12 cellular contexts compared by ENCODE assay signal in the genomic region with DNA sequence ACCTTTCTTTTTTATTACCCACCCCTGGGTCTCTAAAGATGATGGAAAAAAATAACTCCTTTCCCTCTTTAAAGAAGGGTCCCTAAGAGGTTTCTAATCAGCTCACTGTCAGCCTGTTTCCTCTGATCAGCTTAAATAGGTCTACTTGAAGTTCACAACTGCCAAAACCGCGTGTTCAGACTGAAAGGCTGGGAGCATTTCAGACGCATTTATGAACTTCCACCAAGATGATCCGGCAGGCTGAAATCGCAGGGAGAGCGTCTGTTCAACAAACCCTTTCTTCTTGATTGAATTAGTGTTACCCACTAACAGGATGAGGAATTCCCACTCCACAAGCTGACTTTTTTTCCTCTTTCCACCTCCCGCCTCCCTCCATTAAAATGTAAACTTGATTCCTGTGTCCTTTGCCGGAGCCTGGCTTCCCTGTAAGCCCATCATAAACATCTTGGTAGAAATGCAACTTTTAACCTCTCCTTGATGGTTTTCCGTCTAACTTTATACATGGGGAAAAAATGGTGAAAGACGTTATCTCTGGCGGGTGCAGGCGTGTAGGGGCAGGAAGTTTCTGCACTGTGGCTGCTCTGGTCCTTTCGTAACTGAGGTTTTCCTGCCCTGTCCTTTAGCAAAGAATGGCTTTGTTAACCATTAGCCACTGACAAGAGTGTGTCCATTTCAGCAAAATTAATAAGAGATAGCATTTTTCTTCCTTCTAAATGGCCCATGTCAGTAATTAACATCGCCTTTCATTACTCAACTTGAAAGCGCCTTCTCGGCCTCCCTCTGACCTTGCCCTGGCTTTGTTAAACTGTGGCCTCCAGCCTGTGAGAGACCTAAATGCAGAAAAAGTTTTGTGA.
DNase-seq lines count a peak whose midpoint lies in the region; ATAC-seq and TF ChIP-seq lines count a peak whose summit lies in the region.
"Had no signal": no experiment of that assay in that cellular context is flagged by ENCODE, and none has a peak within 500 bp of the region (broad histone marks: within the 10 kb centered on the region; RNA-seq: fewer than 3 reads in every experiment).

No MANE protein-coding gene starts in this region.

- H4K20me1 ChIP-seq in KMS-11 (ENCODE audit: insufficient read depth): no peaks in the 10 kb centered on the region

- POLR2A ChIA-PET in RWPE1 (lab: Yijun Ruan, JAX; ENCODE audit: low non-redundant PET): no interaction called here

- H3K27me3 Mint-ChIP-seq in CD14-positive monocyte (ENCODE audit: low read depth in 3 of 3): peaks cover 4 to 13% (median 12%) of the 10 kb centered on the region in 3 donors
- H3K27me3 Mint-ChIP-seq in activated T-helper 17 cell treated with anti-CD3 and anti-CD28 coated beads, Interleukin-2, amount 50 U/mL, for 72 hours: peaks cover 57% of the 10 kb centered on the region

- DNase-seq in CD14-positive monocyte (ENCODE audit: low spot score): no peak
- DNase-seq in epithelial cell of proximal tubule (ENCODE audit: low read depth): no peak
- no peak for DNase-seq in NCI-H2227 treated with DMSO at 0.1 percent for 48 hours (lab: John Stamatoyannopoulos, UW)
- no peak for DNase-seq in RWPE1 (ENCODE audit: low spot score)
- DNase-seq: activated CD4-positive, alpha-beta T cell treated with anti-CD3 and anti-CD28 coated beads for 4 hours; naive B cell; NCI-H1105 had no signal

- H3K9ac ChIP-seq in KMS-11: peak overlapping the region; percentile 72; the same call in 1 of the 2 replicates

- no peak overlapping the region for H3K27ac Mint-ChIP-seq in CD14-positive monocyte
- no peak overlapping the region for H3K27ac Mint-ChIP-seq in activated T-helper 17 cell treated with anti-CD3 and anti-CD28 coated beads, Interleukin-2, amount 50 U/mL, for 72 hours
- H3K27ac Mint-ChIP-seq: activated naive CD8-positive, alpha-beta T cell had no signal

- H3K4me2 ChIP-seq in KMS-11: peak overlapping the region; percentile 85

- TF ChIP-seq CTCF in CD14-positive monocyte (IDR thresholded peaks at IDR 0.05) (no peak), KMS-11 (conservative IDR thresholded peaks at IDR 0.05; ENCODE audit: low read depth, low read length) (no peak), epithelial cell of proximal tubule (conservative IDR thresholded peaks at IDR 0.05; ENCODE audit: low read depth, low read length) (no peak), RWPE1 (conservative IDR thresholded peaks at IDR 0.05; ENCODE audit: low read depth) (no peak)

- peaks cover 12% of the 10 kb centered on the region for H3K4me1 Mint-ChIP-seq in CD14-positive monocyte
- no peaks in the 10 kb centered on the region for H3K4me1 Mint-ChIP-seq in activated T-helper 17 cell treated with anti-CD3 and anti-CD28 coated beads, Interleukin-2, amount 50 U/mL, for 72 hours
- H3K4me1 Mint-ChIP-seq: naive B cell had no signal

- no peaks in the 10 kb centered on the region for H3K36me3 Mint-ChIP-seq in CD14-positive monocyte
- H3K36me3 Mint-ChIP-seq in activated T-helper 17 cell treated with anti-CD3 and anti-CD28 coated beads, Interleukin-2, amount 50 U/mL, for 72 hours (ENCODE audit: low read depth): no peaks in the 10 kb centered on the region
- H3K36me3 Mint-ChIP-seq: activated naive CD8-positive, alpha-beta T cell; naive B cell had no signal

- intact Hi-C loops in CD14-positive monocyte (cut with micrococcal nuclease): no loop called here

- no peaks in the 10 kb centered on the region for H3K79me2 ChIP-seq in KMS-11 (ENCODE audit: insufficient read depth, low read depth)

- no peaks in the 10 kb centered on the region for H3K9me3 ChIP-seq in muscle layer of duodenum (ENCODE audit: control insufficient read depth in 1 of 2, low read length in 2 of 2)

- peak overlapping the region; percentile 91 for H2AFZ ChIP-seq in KMS-11 (ENCODE audit: low read depth)

- ATAC-seq in HG02763 (IDR thresholded peaks at IDR 0.05; ENCODE audit: unreplicated experiment): no peak
- ATAC-seq in activated T-helper 17 cell treated with anti-CD3 and anti-CD28 coated beads, Interleukin-2, amount 50 U/mL, for 72 hours (replicated peaks): no peak

- peaks cover 0 to 2% (median 0%) of the 10 kb centered on the region in 7 donors for H3K9me3 Mint-ChIP-seq in CD14-positive monocyte
- no peaks in the 10 kb centered on the region for H3K9me3 Mint-ChIP-seq in activated T-helper 17 cell treated with anti-CD3 and anti-CD28 coated beads, Interleukin-2, amount 50 U/mL, for 72 hours

- CTCF ChIA-PET in RWPE1 (lab: Yijun Ruan, JAX): interaction anchor here (0.6 to 0.9 kb wide), 2 partner anchors 47 to 304 kb away, joined by 3 to 4 read pairs; no protein-coding TSS in a partner anchor

- H3K27me3 ChIP-seq in KMS-11 (ENCODE audit: insufficient read depth, low read depth) (no peaks in the 10 kb centered on the region), muscle layer of duodenum (ENCODE audit: low read depth, low read length) (no peaks in the 10 kb centered on the region)

- H3K36me3 ChIP-seq in KMS-11 (ENCODE audit: insufficient read depth) (no peaks in the 10 kb centered on the region), muscle layer of duodenum (ENCODE audit: control insufficient read depth in 1 of 2, insufficient read depth in 2 of 2, low read length in 2 of 2) (no peaks in the 10 kb centered on the region)

- H3K4me1 ChIP-seq in KMS-11 (ENCODE audit: low read depth, poor library complexity, severe bottlenecking): peaks cover 51% of the 10 kb centered on the region
- H3K4me1 ChIP-seq in muscle layer of duodenum (ENCODE audit: control insufficient read depth in 1 of 2, insufficient read depth in 2 of 2, low read length in 2 of 2): peaks cover 0 to 21% of the 10 kb centered on the region in 2 donors

- H3K4me3 ChIP-seq in KMS-11 (IDR thresholded peaks at IDR 0.05; ENCODE audit: insufficient read depth, low read depth, low read length): no peak overlapping the region
- H3K4me3 ChIP-seq in epithelial cell of proximal tubule (ENCODE audit: low read depth, low read length): peak overlapping the region; percentile 27
- H3K4me3 ChIP-seq in muscle layer of duodenum (ENCODE audit: low read depth in 1 of 2, low read length in 2 of 2): peak overlapping the region; percentile 12 to 28

- peak overlapping the region; percentile 95 for H3K27ac ChIP-seq in KMS-11
- H3K27ac ChIP-seq in muscle layer of duodenum (ENCODE audit: low read length): no peak overlapping the region
- H3K27ac ChIP-seq in RWPE1: no peak overlapping the region

- peak overlapping the region; percentile 44 to 81 for H3K4me3 Mint-ChIP-seq in CD14-positive monocyte
- no peak overlapping the region for H3K4me3 Mint-ChIP-seq in activated T-helper 17 cell treated with anti-CD3 and anti-CD28 coated beads, Interleukin-2, amount 50 U/mL, for 72 hours
- H3K4me3 Mint-ChIP-seq: activated naive CD8-positive, alpha-beta T cell; naive B cell had no signal
